Comparison of ENCODE assay signal across 21 cellular contexts in genomic region chr3:25696019-25696418, GRCh38.
"Had no signal": no experiment of that assay in that cellular context is flagged by ENCODE, and none has a peak within 500 bp of the region (broad histone marks: within the 10 kb centered on the region; RNA-seq: fewer than 3 reads in every experiment).

No MANE protein-coding gene starts in this region.

- H3K4me3 Mint-ChIP-seq: activated CD4-positive, alpha-beta T cell treated with anti-CD3 and anti-CD28 coated beads for 36 hours; activated CD8-positive, alpha-beta T cell treated with anti-CD3 and anti-CD28 coated beads for 36 hours; activated naive CD4-positive, alpha-beta T cell treated with anti-CD3 and anti-CD28 coated beads, Interleukin-2, amount 10 ng/mL, durations not matched to agents 7 days and 5 days; activated naive CD8-positive, alpha-beta T cell treated with anti-CD3 and anti-CD28 coated beads for 36 hours; activated T-cell treated with anti-CD3 and anti-CD28 coated beads, Interleukin-2, amount 50 U/mL, for 72 hours had no signal

- H3K4me1 Mint-ChIP-seq: activated CD4-positive, alpha-beta T cell treated with anti-CD3 and anti-CD28 coated beads for 36 hours; activated naive CD4-positive, alpha-beta T cell treated with anti-CD3 and anti-CD28 coated beads, Interleukin-2, amount 10 ng/mL, durations not matched to agents 7 days and 5 days; activated naive CD8-positive, alpha-beta T cell treated with anti-CD3 and anti-CD28 coated beads for 36 hours had no signal

- H3K9me3 ChIP-seq: MG63 had no signal

- H3K36me3 ChIP-seq: brain microvascular endothelial cell, cardiac muscle cell, MG63, WERI-Rb-1 had no signal

- H3K4me3 ChIP-seq: cardiac muscle cell, MG63, SK-N-MC had no signal

- H3K27ac ChIP-seq: brain microvascular endothelial cell, cardiac muscle cell, SK-N-MC, WERI-Rb-1 had no signal

- H3K9me3 Mint-ChIP-seq: activated CD8-positive, alpha-beta T cell treated with anti-CD3 and anti-CD28 coated beads for 36 hours; activated naive CD4-positive, alpha-beta T cell treated with anti-CD3 and anti-CD28 coated beads, Interleukin-2, amount 10 ng/mL, durations not matched to agents 7 days and 5 days; activated naive CD8-positive, alpha-beta T cell treated with anti-CD3 and anti-CD28 coated beads for 36 hours; activated T-cell treated with anti-CD3 and anti-CD28 coated beads, Interleukin-2, amount 50 U/mL, for 72 hours; activated T-helper 2 cell treated with anti-CD3 and anti-CD28 coated beads, Interferon-gamma antibody, Interleukin-2, Interleukin-4, amounts not matched to agents 10 μg/mL and 5 μg/mL and 100 μg/mL, durations not matched to agents 14 hours and 24 hours and 36 hours had no signal

- H3K27ac Mint-ChIP-seq: activated CD4-positive, alpha-beta T cell treated with anti-CD3 and anti-CD28 coated beads for 36 hours; activated CD8-positive, alpha-beta T cell treated with anti-CD3 and anti-CD28 coated beads for 36 hours; activated naive CD4-positive, alpha-beta T cell treated with anti-CD3 and anti-CD28 coated beads, Interleukin-2, amount 10 ng/mL, durations not matched to agents 7 days and 5 days; activated naive CD8-positive, alpha-beta T cell treated with anti-CD3 and anti-CD28 coated beads for 36 hours; activated T-cell treated with anti-CD3 and anti-CD28 coated beads, Interleukin-2, amount 50 U/mL, for 72 hours; activated T-helper 2 cell treated with anti-CD3 and anti-CD28 coated beads, Interferon-gamma antibody, Interleukin-2, Interleukin-4, amounts not matched to agents 10 μg/mL and 5 μg/mL and 100 μg/mL, durations not matched to agents 14 hours and 24 hours and 36 hours had no signal

- H3K36me3 Mint-ChIP-seq: activated naive CD4-positive, alpha-beta T cell treated with anti-CD3 and anti-CD28 coated beads, Interleukin-2, amount 10 ng/mL, durations not matched to agents 7 days and 5 days; activated naive CD8-positive, alpha-beta T cell treated with anti-CD3 and anti-CD28 coated beads for 36 hours had no signal

- H3K27me3 ChIP-seq: brain microvascular endothelial cell, cardiac muscle cell, MG63 had no signal

- DNase-seq: activated CD4-positive, alpha-beta T cell treated with anti-CD3 and anti-CD28 coated beads for 36 hours; activated CD8-positive, alpha-beta memory T cell treated with anti-CD3 and anti-CD28 coated beads, Interleukin-2, amount 50 U/mL, for 4 hours; activated CD8-positive, alpha-beta T cell treated with anti-CD3 and anti-CD28 coated beads for 36 hours; activated gamma-delta T cell treated with Interleukin-2 at 50 U/mL for 16 hours; activated naive CD4-positive, alpha-beta T cell treated with anti-CD3 and anti-CD28 coated beads, Interleukin-2, amount 10 ng/mL, durations not matched to agents 7 days and 5 days; activated naive CD8-positive, alpha-beta T cell treated with anti-CD3 and anti-CD28 coated beads for 36 hours; activated T-cell treated with anti-CD3 and anti-CD28 coated beads, Interleukin-2, amount 50 U/mL, for 72 hours; brain microvascular endothelial cell; MG63; NCI-H1092 treated with DMSO at 0.1 percent for 48 hours; NCI-H1417 treated with DMSO at 0.1 percent for 48 hours; NCI-H1694; NCI-H2081; NCI-H524; OCI-M1; RPMI8226; T-helper 1 cell; WERI-Rb-1 had no signal
